9 cellular contexts compared by ENCODE assay signal in genomic region chr4:113869743-113870375, GRCh38.
DNase-seq lines count a peak whose midpoint lies in the region; ATAC-seq, FAIRE-seq and TF ChIP-seq lines count a peak whose summit lies in the region.
"Had no signal": no experiment of that assay in that cellular context is flagged by ENCODE, and none has a peak within 500 bp of the region (broad histone marks: within the 10 kb centered on the region; RNA-seq: fewer than 3 reads in every experiment).

No MANE protein-coding gene starts in this region.

- no peaks in the 10 kb centered on the region for H3K27me3 ChIP-seq in suprapubic skin
- H3K27me3 ChIP-seq: cardiac muscle cell had no signal

- ATAC-seq in stimulated activated naive CD8-positive, alpha-beta T cell treated with anti-CD3 and anti-CD28 coated beads, Interleukin-15, Interleukin-2, amounts not matched to agents 100 U/mL and 50 U/mL, for 24 hours: peak; percentile 93
- no peak for ATAC-seq in SK-N-SH treated with all-trans-retinoic acid at 6 μM for 48 hours

- no peak overlapping the region for H3K27ac ChIP-seq in suprapubic skin
- H3K27ac ChIP-seq: cardiac muscle cell had no signal

- TF ChIP-seq CTCF in suprapubic skin (IDR thresholded peaks at IDR 0.05): no peak

- DNase-seq in GM12891 (ENCODE audit: insufficient read length, low spot score): no peak
- peak; percentile 21 for DNase-seq in H4 (ENCODE audit: low spot score)
- DNase-seq in OCI-M1 (lab: John Stamatoyannopoulos, UW): peak; percentile 11
- DNase-seq in dermis blood vessel endothelial cell: peak; percentile 27
- DNase-seq in stimulated activated naive CD8-positive, alpha-beta T cell treated with anti-CD3 and anti-CD28 coated beads, Interleukin-15, Interleukin-2, amounts not matched to agents 100 U/mL and 50 U/mL, for 24 hours: peak; percentile 57
- DNase-seq in suprapubic skin (ENCODE audit: low spot score in 2 of 2): no peak
- no peak for DNase-seq in NCI-H748 (lab: John Stamatoyannopoulos, UW; ENCODE audit: unreplicated experiment)

- TF ChIP-seq POLR2A in GM12891 (IDR thresholded peaks at IDR 0.05; ENCODE audit: low read depth, low read length) (no peak), suprapubic skin (IDR thresholded peaks at IDR 0.05) (no peak)

- no peaks in the 10 kb centered on the region for H3K4me1 ChIP-seq in suprapubic skin

- WGBS in suprapubic skin: 82% methylated on average over 4 of the region's 4 CpGs

- peak; percentile 89 for FAIRE-seq in GM12891 (lab: Jason Lieb, UNC)

- TF ChIP-seq EP300 in suprapubic skin (IDR thresholded peaks at IDR 0.05): no peak

- no peaks in the 10 kb centered on the region for H3K36me3 ChIP-seq in suprapubic skin
- H3K36me3 ChIP-seq: cardiac muscle cell had no signal

- no peaks in the 10 kb centered on the region for H3K9me3 ChIP-seq in suprapubic skin

- H3K4me3 ChIP-seq in suprapubic skin: no peak overlapping the region
- H3K4me3 ChIP-seq: cardiac muscle cell had no signal

TF ChIP-seq in GM12891, 5 proteins besides CTCF, POLR2A, EP300 and RAD21:
- TF ChIP-seq SPI1 (IDR thresholded peaks at IDR 0.05; ENCODE audit: low read depth, low read length) (no peak), POLR2AphosphoS5 (IDR thresholded peaks at IDR 0.05; ENCODE audit: low read depth, low read length) (no peak), PAX5 (IDR thresholded peaks at IDR 0.05; ENCODE audit: insufficient read depth, low read length, severe bottlenecking) (peak; percentile 88), POU2F2 (IDR thresholded peaks at IDR 0.05; ENCODE audit: low read depth, low read length) (no peak)

TF ChIP-seq in SK-N-SH treated with all-trans-retinoic acid at 6 μM for 48 hours, 23 proteins besides CTCF, POLR2A, EP300 and RAD21:
- no peak for TF ChIP-seq ZFP3 (CRISPR knock-in tag; IDR thresholded peaks at IDR 0.05)
- no peak for TF ChIP-seq OSR1 (CRISPR knock-in tag; IDR thresholded peaks at IDR 0.05)
- TF ChIP-seq TSHZ2 (CRISPR knock-in tag; IDR thresholded peaks at IDR 0.05): no peak
- no peak for TF ChIP-seq PATZ1 (CRISPR knock-in tag; IDR thresholded peaks at IDR 0.05; ENCODE audit: borderline replicate concordance)
- no peak for TF ChIP-seq ZC3H10 (CRISPR knock-in tag; IDR thresholded peaks at IDR 0.05)
- TF ChIP-seq BACH2 (CRISPR knock-in tag; IDR thresholded peaks at IDR 0.05; ENCODE audit: borderline replicate concordance): no peak
- no peak for TF ChIP-seq ISL1 (CRISPR knock-in tag; IDR thresholded peaks at IDR 0.05)
- TF ChIP-seq, protein P1, sequence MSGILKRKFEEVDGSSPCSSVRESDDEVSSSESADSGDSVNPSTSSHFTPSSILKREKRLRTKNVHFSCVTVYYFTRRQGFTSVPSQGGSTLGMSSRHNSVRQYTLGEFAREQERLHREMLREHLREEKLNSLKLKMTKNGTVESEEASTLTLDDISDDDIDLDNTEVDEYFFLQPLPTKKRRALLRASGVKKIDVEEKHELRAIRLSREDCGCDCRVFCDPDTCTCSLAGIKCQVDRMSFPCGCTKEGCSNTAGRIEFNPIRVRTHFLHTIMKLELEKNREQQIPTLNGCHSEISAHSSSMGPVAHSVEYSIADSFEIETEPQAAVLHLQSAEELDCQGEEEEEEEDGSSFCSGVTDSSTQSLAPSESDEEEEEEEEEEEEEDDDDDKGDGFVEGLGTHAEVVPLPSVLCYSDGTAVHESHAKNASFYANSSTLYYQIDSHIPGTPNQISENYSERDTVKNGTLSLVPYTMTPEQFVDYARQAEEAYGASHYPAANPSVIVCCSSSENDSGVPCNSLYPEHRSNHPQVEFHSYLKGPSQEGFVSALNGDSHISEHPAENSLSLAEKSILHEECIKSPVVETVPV (CRISPR knock-in tag; IDR thresholded peaks at IDR 0.05): no peak

Comparison
In these comparisons a context has a peak if more than half of its experiments do, and no peak if none do; other contexts are left out.
1. DNase-seq: peak in H4 (single experiment), OCI-M1 (single experiment), dermis blood vessel endothelial cell (single experiment) and stimulated activated naive CD8-positive, alpha-beta T cell treated with anti-CD3 and anti-CD28 coated beads, Interleukin-15, Interleukin-2, amounts not matched to agents 100 U/mL and 50 U/mL, for 24 hours (single experiment); none in GM12891 (single experiment), suprapubic skin (0 of 2) and NCI-H748 (single experiment).